ENCODE assay signal across 1 cellular context in genomic region chr9:136093995-136094881, GRCh38.
TF ChIP-seq lines count a peak whose summit lies in the region.

No MANE protein-coding gene starts in this region.

TF ChIP-seq in K562, 482 proteins besides CTCF, POLR2A, EP300 and RAD21 (continued from another document and continues in another):
- TF ChIP-seq ELK3 (CRISPR knock-in tag; IDR thresholded peaks at IDR 0.05) = no peak
- peak; percentile 12; the same call in 1 of the 2 replicates for TF ChIP-seq MYNN (IDR thresholded peaks at IDR 0.05)
- TF ChIP-seq MYNN (CRISPR knock-in tag; IDR thresholded peaks at IDR 0.05) = no peak
- TF ChIP-seq REST (CRISPR knock-in tag; IDR thresholded peaks at IDR 0.05; ENCODE audit: low read depth) = no peak
- no peak for TF ChIP-seq BRF1 (IDR thresholded peaks at IDR 0.05; ENCODE audit: borderline replicate concordance, extremely low read depth, insufficient read length)
- TF ChIP-seq BACH1 (tag; IDR thresholded peaks at IDR 0.05) = no peak
- TF ChIP-seq EP400 (IDR thresholded peaks at IDR 0.05) = peak; percentile 71; the same call in 1 of the 2 replicates
- no peak for TF ChIP-seq KLF1 (tag; IDR thresholded peaks at IDR 0.05)
- no peak for TF ChIP-seq ZNF212 (CRISPR knock-in tag; IDR thresholded peaks at IDR 0.05)
- no peak for TF ChIP-seq WHSC1 (IDR thresholded peaks at IDR 0.05; ENCODE audit: low read length)
- peak; percentile 84 for TF ChIP-seq ZNF511 (CRISPR knock-in tag; IDR thresholded peaks at IDR 0.05)
- no peak for TF ChIP-seq CLOCK (CRISPR knock-in tag; IDR thresholded peaks at IDR 0.05; ENCODE audit: borderline replicate concordance)
- TF ChIP-seq ZNF23 (CRISPR knock-in tag; IDR thresholded peaks at IDR 0.05) = no peak
- TF ChIP-seq SAP30 (IDR thresholded peaks at IDR 0.05; ENCODE audit: borderline replicate concordance, insufficient read depth, low read depth, low read length, poor library complexity, severe bottlenecking) = peak; percentile 58
- peak; percentile 74 for TF ChIP-seq ZNF232 (CRISPR knock-in tag; IDR thresholded peaks at IDR 0.05)
- TF ChIP-seq ILK (tag; IDR thresholded peaks at IDR 0.05; ENCODE audit: borderline replicate concordance, low read depth) = no peak
- TF ChIP-seq ELF1 (tag; IDR thresholded peaks at IDR 0.05) = peak; percentile 7; the same call in 1 of the 2 replicates
- TF ChIP-seq MTA3 (IDR thresholded peaks at IDR 0.05; ENCODE audit: borderline replicate concordance) = peak; percentile 23; the same call in 1 of the 2 replicates
- TF ChIP-seq SMARCA5 (IDR thresholded peaks at IDR 0.05) = no peak
- TF ChIP-seq CXXC5 (CRISPR knock-in tag; IDR thresholded peaks at IDR 0.05) = peak; percentile 22; the same call in 1 of the 2 replicates
- no peak for TF ChIP-seq ZNF583 (CRISPR knock-in tag; IDR thresholded peaks at IDR 0.05)
- no peak for TF ChIP-seq CAMTA2 (CRISPR knock-in tag; conservative IDR thresholded peaks at IDR 0.05)
- TF ChIP-seq HDAC8 (tag; IDR thresholded peaks at IDR 0.05) = 0 out of 2 replicates have a peak, but pooled peaks have one; percentile 29
- peak; percentile 6; the same call in 1 of the 2 replicates for TF ChIP-seq ETS1 (conservative IDR thresholded peaks at IDR 0.05; ENCODE audit: control insufficient read depth, low read depth, low read length)
- peak in 1 of 2 experiments; percentile 81; a peak in 3 of 4 replicates for TF ChIP-seq MNT (conservative IDR thresholded peaks at IDR 0.05)
- TF ChIP-seq ZNF407 (IDR thresholded peaks at IDR 0.05; ENCODE audit: low read depth) = no peak
- TF ChIP-seq ZNF696 (CRISPR knock-in tag; conservative IDR thresholded peaks at IDR 0.05) = no peak
- TF ChIP-seq SNRNP70 (optimal IDR thresholded peaks at IDR 0.05; ENCODE audit: low read depth, low read length) = no peak
- peak; percentile 60; the same call in 1 of the 2 replicates for TF ChIP-seq E2F5 (CRISPR knock-in tag; IDR thresholded peaks at IDR 0.05)
- TF ChIP-seq HCFC1 (IDR thresholded peaks at IDR 0.05; ENCODE audit: low read depth, low read length) = no peak
- TF ChIP-seq PHB (CRISPR knock-in tag; IDR thresholded peaks at IDR 0.05) = 0 out of 2 replicates have a peak, but pooled peaks have one; percentile 15
- TF ChIP-seq DMBX1 (CRISPR knock-in tag; IDR thresholded peaks at IDR 0.05; ENCODE audit: borderline replicate concordance) = no peak
- no peak for TF ChIP-seq MLX (CRISPR knock-in tag; conservative IDR thresholded peaks at IDR 0.05)
- peak; percentile 62 for TF ChIP-seq NFIC (IDR thresholded peaks at IDR 0.05)
- TF ChIP-seq RBM34 (IDR thresholded peaks at IDR 0.05; ENCODE audit: borderline replicate concordance, insufficient read depth, low read length) = no peak
- TF ChIP-seq CCNT2 (IDR thresholded peaks at IDR 0.05; ENCODE audit: borderline replicate concordance, extremely low read depth, insufficient read length, low read depth, low read length) = peak; percentile 10
- no peak for TF ChIP-seq SRSF9 (IDR thresholded peaks at IDR 0.05; ENCODE audit: borderline replicate concordance, low read depth, low read length)
- TF ChIP-seq ELF4 (CRISPR knock-in tag; IDR thresholded peaks at IDR 0.05) = no peak
- TF ChIP-seq FOXA1 (IDR thresholded peaks at IDR 0.05; ENCODE audit: borderline replicate concordance) = no peak
- no peak for TF ChIP-seq NBN (IDR thresholded peaks at IDR 0.05; ENCODE audit: low read depth)
